ENCODE assay signal across 17 cellular contexts in genomic region chr9:99385814-99386279, GRCh38.
A peak's percentile ranks its signal among the peaks of the same experiment; 100 is the strongest.
DNase-seq lines count a peak whose midpoint lies in the region; ATAC-seq, FAIRE-seq and TF ChIP-seq lines count a peak whose summit lies in the region.
"Had no signal": no experiment of that assay in that cellular context is flagged by ENCODE, and none has a peak within 500 bp of the region (broad histone marks: within the 10 kb centered on the region; RNA-seq: fewer than 3 reads in every experiment).

No MANE protein-coding gene starts in this region.

- no peaks in the 10 kb centered on the region for H3K9me3 ChIP-seq in small intestine (ENCODE audit: control insufficient read depth, low read depth)
- H3K9me3 ChIP-seq: esophagus squamous epithelium had no signal

- FAIRE-seq in RCC 7860 (lab: Jason Lieb, UNC) (no peak), small intestine (lab: Jason Lieb, UNC) (no peak)
- FAIRE-seq: keratinocyte had no signal

- no peak overlapping the region for H3K27ac ChIP-seq in small intestine (ENCODE audit: low read depth in 1 of 2, low read length in 1 of 2)

- 47 to 56% (median 49%) methylated on average over 5 of the region's 5 CpGs for WGBS in small intestine, 3 donors

- H3K4me3 ChIP-seq in small intestine (ENCODE audit: low read depth in 1 of 2, low read length in 2 of 2), result no peak overlapping the region
- H3K4me3 ChIP-seq: esophagus squamous epithelium had no signal

- H3K4me1 ChIP-seq in small intestine (ENCODE audit: control insufficient read depth in 2 of 2, insufficient read depth in 1 of 2, low read depth in 1 of 2, low read length in 1 of 2), result no peaks in the 10 kb centered on the region

- DNase-seq in AG09319 (ENCODE audit: extremely low read depth, low read depth) (peak; percentile 53), HCEC 1CT (peak; percentile 47), foreskin melanocyte (peak; percentile 31), mucosa of gallbladder (ENCODE audit: low spot score) (no peak), NCI-H2029 (lab: John Stamatoyannopoulos, UW) (no peak), RCC 7860 (ENCODE audit: low spot score) (no peak), small intestine (no peak)
- DNase-seq: C1 segment of cervical spinal cord; cerebellar nuclear complex; esophagus squamous epithelium; Kasumi-1; naive B cell; NCI-H510A; stimulated activated CD4-positive, alpha-beta T cell treated with anti-CD3 and anti-CD28 coated beads, Interleukin-4, amount 100 ng/mL, for 4 hours; stimulated activated naive CD8-positive, alpha-beta T cell treated with anti-CD3 and anti-CD28 coated beads, Interleukin-15, Interleukin-2, amounts not matched to agents 100 U/mL and 50 U/mL, for 24 hours had no signal

- no peak for TF ChIP-seq CTCF in AG09319 (IDR thresholded peaks at IDR 0.05; ENCODE audit: low read depth, low read length)

- ATAC-seq in SK-N-SH treated with all-trans-retinoic acid at 6 μM for 48 hours, result peak; percentile 44
- ATAC-seq: stimulated activated naive CD8-positive, alpha-beta T cell treated with anti-CD3 and anti-CD28 coated beads, Interleukin-15, Interleukin-2, amounts not matched to agents 100 U/mL and 50 U/mL, for 24 hours had no signal

- H3K27me3 ChIP-seq in small intestine (ENCODE audit: control insufficient read depth in 2 of 2, insufficient read depth in 2 of 2, low read length in 2 of 2), result no peaks in the 10 kb centered on the region
- H3K27me3 ChIP-seq: esophagus squamous epithelium had no signal

- no peaks in the 10 kb centered on the region for H3K36me3 ChIP-seq in small intestine (ENCODE audit: control insufficient read depth in 2 of 2, insufficient read depth in 2 of 2, low read length in 2 of 2)
- H3K36me3 ChIP-seq: esophagus squamous epithelium had no signal

TF ChIP-seq in SK-N-SH treated with all-trans-retinoic acid at 6 μM for 48 hours, 23 proteins besides CTCF, POLR2A, EP300 and RAD21:
- TF ChIP-seq BACH2 (CRISPR knock-in tag; IDR thresholded peaks at IDR 0.05; ENCODE audit: borderline replicate concordance) (no peak), ZNF565 (CRISPR knock-in tag; conservative IDR thresholded peaks at IDR 0.05; ENCODE audit: low read depth) (no peak)

Comparison
In these comparisons a context has a peak if more than half of its experiments do, and no peak if none do; other contexts are left out.
1. DNase-seq: peak in AG09319 (single experiment), HCEC 1CT (single experiment) and foreskin melanocyte (single experiment); none in mucosa of gallbladder (single experiment), NCI-H2029 (single experiment), RCC 7860 (single experiment) and small intestine (single experiment).